In genomic region chr1:197970771-197971170, GRCh38 we compare ENCODE assay signal across 17 cellular contexts. TPM values are rescaled to one million over a fixed set of nuclear protein-coding genes. Genes with fewer than 3 reads are reported as not detected.
DNase-seq lines count a peak whose midpoint lies in the region; ATAC-seq, FAIRE-seq and TF ChIP-seq lines count a peak whose summit lies in the region.
"Had no signal": no experiment of that assay in that cellular context is flagged by ENCODE, and none has a peak within 500 bp of the region (broad histone marks: within the 10 kb centered on the region; RNA-seq: fewer than 3 reads in every experiment).

No MANE protein-coding gene starts in this region.

- no peaks in the 10 kb centered on the region for H3K36me3 ChIP-seq in kidney (ENCODE audit: control insufficient read depth in 1 of 2, insufficient read depth in 2 of 2, low read length in 2 of 2)
- H3K36me3 ChIP-seq: BLaER1 had no signal

- no peaks in the 10 kb centered on the region for H3K9me3 ChIP-seq in kidney (ENCODE audit: control insufficient read depth in 1 of 2, low read length in 2 of 2)
- H3K9me3 ChIP-seq: BLaER1 had no signal

- no peak overlapping the region for H3K9ac ChIP-seq in kidney (ENCODE audit: low read length in 2 of 2)
- H3K9ac ChIP-seq: BLaER1 had no signal

- no peaks in the 10 kb centered on the region for H3K27me3 Mint-ChIP-seq in nephron progenitor cell (ENCODE audit: low read depth, poor library complexity)

- DNase-seq in RCC 7860 (ENCODE audit: low spot score) (no peak), kidney (no peak), cortex of kidney (lab: John Stamatoyannopoulos, UW) (no peak), nephron progenitor cell (no peak)
- DNase-seq: CD4-positive, alpha-beta memory T cell; DMS153; DMS79 treated with DMSO at 0.1 percent for 48 hours; H9 had no signal

- no peak overlapping the region for H3K27ac Mint-ChIP-seq in nephron progenitor cell
- H3K27ac Mint-ChIP-seq: CD14-positive monocyte; CD4-positive, alpha-beta memory T cell; H9 had no signal

- H3K4me1 ChIP-seq in kidney (ENCODE audit: control insufficient read depth in 1 of 2, insufficient read depth in 1 of 2, low read depth in 1 of 2, low read length in 2 of 2), result no peaks in the 10 kb centered on the region
- H3K4me1 ChIP-seq: BLaER1 had no signal

- no peaks in the 10 kb centered on the region for H3K9me3 Mint-ChIP-seq in nephron progenitor cell
- H3K9me3 Mint-ChIP-seq: CD4-positive, alpha-beta memory T cell; H9 had no signal

- H3K36me3 Mint-ChIP-seq in nephron progenitor cell (ENCODE audit: low read depth), result no peaks in the 10 kb centered on the region
- H3K36me3 Mint-ChIP-seq: CD4-positive, alpha-beta memory T cell had no signal

- intact Hi-C loops in kidney (cut with DNase I), result no loop called here

- H3K4me3 ChIP-seq in kidney (ENCODE audit: low read length in 2 of 2), result no peak overlapping the region
- H3K4me3 ChIP-seq: BLaER1, GM12878 had no signal

- no peak overlapping the region for H3K4me3 Mint-ChIP-seq in nephron progenitor cell
- H3K4me3 Mint-ChIP-seq: CD14-positive monocyte; CD4-positive, alpha-beta memory T cell; H9 had no signal

- FAIRE-seq in RCC 7860 (lab: Jason Lieb, UNC) (peak; percentile 83), colon (lab: Jason Lieb, UNC) (peak; percentile 69), kidney (lab: Jason Lieb, UNC) (peak; percentile 94)
- FAIRE-seq: GM12878, H1 had no signal

- no peak for ATAC-seq in HG02981 (IDR thresholded peaks at IDR 0.05; ENCODE audit: unreplicated experiment)
- ATAC-seq: GM12878 had no signal

- H3K4me1 Mint-ChIP-seq in nephron progenitor cell, result peaks cover 10% of the 10 kb centered on the region
- H3K4me1 Mint-ChIP-seq: CD4-positive, alpha-beta memory T cell had no signal

- no peak overlapping the region for H3K27ac ChIP-seq in kidney (ENCODE audit: low read depth in 2 of 2, low read length in 2 of 2)
- H3K27ac ChIP-seq: BLaER1 had no signal

- no peak for TF ChIP-seq CTCF in kidney (IDR thresholded peaks at IDR 0.05; ENCODE audit: borderline replicate concordance, extremely low read depth, insufficient read depth)
- TF ChIP-seq CTCF in nephron progenitor cell (IDR thresholded peaks at IDR 0.05), result no peak

RNA-seq across cellular contexts. Expression of gene LHX9, which starts 53.6 kb away (rescaled TPM):
- 0.35 TPM for total RNA-seq in kidney
- polyA plus RNA-seq in kidney (ENCODE audit: insufficient read depth, low read depth, low replicate concordance), result not detected
- total RNA-seq: A673; CD4-positive, alpha-beta memory T cell; GM12878; H1; H9; HT-29 had no signal
- polyA plus RNA-seq: AG04450; CD14-positive monocyte; CD4-positive, alpha-beta memory T cell; GM12878; H1 had no signal
